ENCODE assay signal across 3 cellular contexts in the genomic region with DNA sequence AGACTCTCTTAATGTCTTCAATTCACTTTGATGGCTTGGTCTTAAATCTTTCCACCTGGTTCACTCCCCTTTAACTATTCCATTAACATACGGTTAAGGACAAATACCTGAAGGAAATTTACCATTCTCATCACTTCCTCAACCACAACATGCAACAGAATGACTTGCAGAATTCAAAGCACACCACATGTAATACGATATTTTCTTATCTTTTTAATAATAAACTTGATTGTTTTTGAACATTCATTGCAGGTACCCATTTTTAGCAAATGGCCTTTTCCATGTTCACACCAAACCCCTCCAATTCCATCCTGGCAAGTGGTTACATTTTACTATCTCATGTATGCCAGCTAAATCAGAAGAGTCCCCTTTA. TPM values are rescaled to one million over a fixed set of nuclear protein-coding genes. Genes with fewer than 3 reads are reported as not detected.
"Had no signal": no experiment of that assay in that cellular context is flagged by ENCODE, and none has a peak within 500 bp of the region (broad histone marks: within the 10 kb centered on the region; RNA-seq: fewer than 3 reads in every experiment).

No MANE protein-coding gene starts in this region.

RNA-seq across cellular contexts. Expression of a gene that starts 17.3 kb away (rescaled TPM):
- total RNA-seq: myocyte had no signal

RNA-seq across cellular contexts. Expression of a gene that starts 35.5 kb away (rescaled TPM):
- total RNA-seq: glomerular endothelial cell had no signal
- polyA plus RNA-seq: keratinocyte had no signal
